Comparison of ENCODE assay signal across 8 cellular contexts in the genomic region with DNA sequence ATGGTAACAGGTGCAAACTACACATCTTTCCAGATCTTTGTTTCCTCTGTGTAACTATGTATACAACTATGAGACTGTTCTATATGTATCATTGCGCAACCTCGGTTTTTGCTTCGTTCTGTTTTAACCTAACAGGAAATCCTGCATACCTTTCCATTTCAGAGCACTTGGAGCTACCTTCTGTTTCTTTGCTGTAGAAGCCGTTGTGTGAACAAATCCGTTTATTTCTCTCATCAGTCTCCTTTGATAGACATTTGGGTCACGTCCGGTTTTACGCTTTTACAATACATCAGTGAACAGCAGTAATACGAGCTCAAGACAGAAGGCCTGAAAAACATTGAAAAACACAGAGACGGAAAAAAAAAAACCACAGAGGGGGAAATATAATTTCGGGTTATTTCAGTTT. TPM values are rescaled to one million over a fixed set of nuclear protein-coding genes. Genes with fewer than 3 reads are reported as not detected.
DNase-seq lines count a peak whose midpoint lies in the region; ATAC-seq and TF ChIP-seq lines count a peak whose summit lies in the region.

No MANE protein-coding gene starts in this region.

- peaks cover 48 to 60% (median 58%) of the 10 kb centered on the region in 3 donors for H3K4me1 Mint-ChIP-seq in CD8-positive, alpha-beta memory T cell

- no peaks in the 10 kb centered on the region for H3K36me3 ChIP-seq in CD8-positive, alpha-beta memory T cell (ENCODE audit: insufficient read depth, low read length)
- H3K36me3 ChIP-seq in HCT116 (ENCODE audit: control insufficient read depth in 1 of 2, insufficient read depth in 2 of 2, low read length in 2 of 2): no peaks in the 10 kb centered on the region

- no peak for TF ChIP-seq RAD21 in HCT116 (IDR thresholded peaks at IDR 0.05; ENCODE audit: low read depth)

- POLR2A ChIA-PET in CD8-positive, alpha-beta memory T cell (lab: Charles Lee): interaction anchor here (0.5 to 5.5 kb wide), 12 partner anchors 10 to 668 kb away, joined by 3 to 66 read pairs (median 4); a partner anchor contains a TSS
- POLR2A ChIA-PET in HCT116 (lab: Charles Lee): interaction anchor here (5.4 kb wide), 1 partner anchor 10 kb away, joined by 61 read pairs; a partner anchor contains a TSS

- no peak overlapping the region for H2AFZ ChIP-seq in HCT116 (ENCODE audit: low read depth, low read length, poor library complexity, severe bottlenecking)

- peak overlapping the region; percentile 76 for H3K4me3 ChIP-seq in CD8-positive, alpha-beta memory T cell (ENCODE audit: low read length)
- H3K4me3 ChIP-seq in HCT116 (replicated peaks in 1 of 2; ENCODE audit: low read depth in 1 of 2, low read length in 2 of 2) (peak overlapping the region; percentile 52 to 56), fibroblast of villous mesenchyme (ENCODE audit: low read depth, low read length) (peak overlapping the region; percentile 72), skeletal muscle cell (ENCODE audit: low read depth, low read length) (peak overlapping the region; percentile 60)

- peak overlapping the region; percentile 93 for H3K27ac ChIP-seq in CD8-positive, alpha-beta memory T cell (ENCODE audit: low read depth, low read length)
- peak overlapping the region; percentile 30 for H3K27ac ChIP-seq in HCT116 (ENCODE audit: low read depth, low read length)

- H3K9ac ChIP-seq in HCT116 (ENCODE audit: low read length): peak overlapping the region; percentile 57

- DNase-seq in CD8-positive, alpha-beta memory T cell: peak in 4 of 5 donors; percentile 31 to 87 (median 77)
- DNase-seq in HCT116 (ENCODE audit: low read depth, low spot score) (no peak), T-helper 2 cell (peak in 3 of 5 experiments; percentile 18 to 91 (median 82)), fibroblast of villous mesenchyme (ENCODE audit: low read depth) (peak; percentile 72), skeletal muscle cell (ENCODE audit: low read depth) (no peak)
- DNase-seq in effector CD8-positive, alpha-beta T cell (lab: John Stamatoyannopoulos, UW): no peak

- H3K9me3 Mint-ChIP-seq in CD8-positive, alpha-beta memory T cell: no peaks in the 10 kb centered on the region

- H3K27ac Mint-ChIP-seq in CD8-positive, alpha-beta memory T cell: peak overlapping the region; percentile 88 to 99 (median 95)

- H3K4me3 Mint-ChIP-seq in CD8-positive, alpha-beta memory T cell: peak overlapping the region; percentile 84 to 93 (median 86)

- no peaks in the 10 kb centered on the region for H3K27me3 Mint-ChIP-seq in CD8-positive, alpha-beta memory T cell

- no peak for TF ChIP-seq POLR2A in HCT116 (IDR thresholded peaks at IDR 0.05; ENCODE audit: borderline replicate concordance, extremely low read depth, insufficient read depth, insufficient read length)

- peaks cover 0 to 2% (median 0%) of the 10 kb centered on the region in 3 donors for H3K36me3 Mint-ChIP-seq in CD8-positive, alpha-beta memory T cell

- TSS peak; percentile 83 for BruUV-seq in HCT116 (replicated peaks; lab: Mats Ljungman, UMichigan)

- intact Hi-C loops in HCT116 (cut with micrococcal nuclease): loop anchor here (5.0 kb wide), 2 partner anchors 106 to 261 kb away; a partner anchor contains a TSS

- H3K9me3 ChIP-seq in CD8-positive, alpha-beta memory T cell (ENCODE audit: low read length): no peaks in the 10 kb centered on the region
- no peaks in the 10 kb centered on the region for H3K9me3 ChIP-seq in HCT116 (ENCODE audit: control insufficient read depth in 1 of 2, insufficient read depth in 1 of 2, low read depth in 1 of 2, low read length in 2 of 2)

- no peaks in the 10 kb centered on the region for H3K27me3 ChIP-seq in CD8-positive, alpha-beta memory T cell (ENCODE audit: insufficient read depth, low read length, poor library complexity, severe bottlenecking)
- H3K27me3 ChIP-seq in HCT116 (ENCODE audit: insufficient read depth, low read length): no peaks in the 10 kb centered on the region

- RAD21 ChIA-PET in HCT116 (lab: Charles Lee; ENCODE audit: low non-redundant PET in 1 of 2, low total read pairs in 2 of 2, uncharacterized antibody in 2 of 2, unreplicated experiment in 2 of 2): interaction anchor here in 1 of 2 experiments (0.6 kb wide), 1 partner anchor 11 kb away, joined by 3 read pairs; no protein-coding TSS in a partner anchor

- H4K20me1 ChIP-seq in HCT116 (ENCODE audit: insufficient read depth): no peaks in the 10 kb centered on the region

- H3K4me1 ChIP-seq in CD8-positive, alpha-beta memory T cell (ENCODE audit: insufficient read depth, low read length): peaks cover 62% of the 10 kb centered on the region
- H3K4me1 ChIP-seq in HCT116 (ENCODE audit: control insufficient read depth in 1 of 2, insufficient read depth in 2 of 2, low read length in 2 of 2): peaks cover 33 to 35% of the 10 kb centered on the region in 2 experiments

- TF ChIP-seq CTCF in HCT116 (IDR thresholded peaks at IDR 0.05 in 2 of 3, conservative IDR thresholded peaks at IDR 0.05 in 1 of 3; ENCODE audit: borderline replicate concordance in 1 of 3, insufficient read depth in 1 of 3, low read depth in 2 of 3, low read length in 2 of 3) (no peak), fibroblast of villous mesenchyme (IDR thresholded peaks at IDR 0.05; ENCODE audit: insufficient read depth, low read depth, low read length) (no peak)

- peak overlapping the region; percentile 84 for H3K4me2 ChIP-seq in HCT116 (ENCODE audit: low read length)

- no peaks in the 10 kb centered on the region for H3K79me2 ChIP-seq in HCT116 (ENCODE audit: insufficient read depth, low read length)

- CTCF ChIA-PET in CD8-positive, alpha-beta memory T cell (lab: Charles Lee): interaction anchor here (1.3 to 4.9 kb wide), 6 partner anchors 9 to 157 kb away, joined by 3 to 38 read pairs (median 6); a partner anchor contains a TSS
- CTCF ChIA-PET in HCT116 (lab: Charles Lee): interaction anchor here (1.1 kb wide), 1 partner anchor 11 kb away, joined by 4 read pairs; a partner anchor contains a TSS

- ATAC-seq in HCT116: no peak
- ATAC-seq in HG02798 (IDR thresholded peaks at IDR 0.05; ENCODE audit: poor library complexity, unreplicated experiment): no peak
- no peak for ATAC-seq in HG03571 (IDR thresholded peaks at IDR 0.05; ENCODE audit: unreplicated experiment)

- H3K9me2 ChIP-seq in HCT116 (ENCODE audit: insufficient read depth): no peaks in the 10 kb centered on the region

TF ChIP-seq in HCT116, 20 proteins besides CTCF, POLR2A, EP300 and RAD21:
- TF ChIP-seq POLR2AphosphoS5 (IDR thresholded peaks at IDR 0.05; ENCODE audit: low read depth, low read length) (no peak), CEBPB (IDR thresholded peaks at IDR 0.05; ENCODE audit: low read depth) (peak; percentile 74)
TF ChIP-seq in HCT116: peak in this region for 1.

RNA-seq across cellular contexts. Expression of a gene that starts 10.5 kb away (rescaled TPM):
- total RNA-seq in CD8-positive, alpha-beta memory T cell: 100 to 1,000 TPM; 135 to 139 TPM
- 538 TPM for polyA plus RNA-seq in CD8-positive, alpha-beta memory T cell
- total RNA-seq in HCT116 (2021; ENCODE audit: unreplicated experiment) (169 TPM), fibroblast of villous mesenchyme (89.4 and 101 TPM in 2 replicates)
- polyA plus RNA-seq in HCT116 (2012): 203 and 288 TPM in 2 replicates

RNA-seq across cellular contexts. Expression of a gene that starts 12.9 kb away (rescaled TPM):
- 10 to 100 TPM; 19.0 to 19.8 TPM for total RNA-seq in CD8-positive, alpha-beta memory T cell
- polyA plus RNA-seq in CD8-positive, alpha-beta memory T cell: 13.1 TPM
- total RNA-seq in HCT116 (2021; ENCODE audit: unreplicated experiment) (36.8 TPM), fibroblast of villous mesenchyme (13.4 and 39.9 TPM in 2 replicates)
- polyA plus RNA-seq in HCT116 (2012): 63.5 and 66.8 TPM in 2 replicates

RNA-seq across cellular contexts. Expression of a gene that starts 13.6 kb away (rescaled TPM):
- 100 to 1,000 TPM in 1 of 2 experiments, 10 to 100 TPM in 1; 98.4 to 104 TPM for total RNA-seq in CD8-positive, alpha-beta memory T cell
- polyA plus RNA-seq in CD8-positive, alpha-beta memory T cell: 172 TPM
- 102 TPM for total RNA-seq in HCT116 (2021; ENCODE audit: unreplicated experiment)
- 45.3 and 60.6 TPM in 2 replicates for polyA plus RNA-seq in HCT116 (2012)
- total RNA-seq in fibroblast of villous mesenchyme: 68.0 and 81.6 TPM in 2 replicates

Comparison
In these comparisons a context has a peak if more than half of its experiments do, and no peak if none do; other contexts are left out.
1. DNase-seq: peak in CD8-positive, alpha-beta memory T cell (4 of 5), T-helper 2 cell (3 of 5) and fibroblast of villous mesenchyme (single experiment); none in HCT116 (single experiment), skeletal muscle cell (single experiment) and effector CD8-positive, alpha-beta T cell (single experiment).
2. Peak in every context shown above with its lines, with median percentiles within 50 percentile points of each other: H3K4me3 ChIP-seq.